Comparison of ENCODE assay signal across 2 cellular contexts in genomic region chr12:119671070-119671469, GRCh38.
TF ChIP-seq lines count a peak whose summit lies in the region.

No MANE protein-coding gene starts in this region.

TF ChIP-seq in SK-N-SH, 30 proteins besides CTCF, POLR2A, EP300 and RAD21 (continued from another document):
- TF ChIP-seq USF2 (IDR thresholded peaks at IDR 0.05; ENCODE audit: borderline replicate concordance, low read depth, low read length) (no peak), YY1 (IDR thresholded peaks at IDR 0.05; ENCODE audit: low read depth) (no peak), MXI1 (IDR thresholded peaks at IDR 0.05; ENCODE audit: low read depth, low read length) (no peak), FOSL2 (IDR thresholded peaks at IDR 0.05; ENCODE audit: borderline replicate concordance, low read depth) (no peak)

TF ChIP-seq in SK-N-SH treated with all-trans-retinoic acid at 6 μM for 48 hours, 23 proteins besides CTCF, POLR2A, EP300 and RAD21 (continued from another document):
- TF ChIP-seq TSHZ2 (CRISPR knock-in tag; IDR thresholded peaks at IDR 0.05): no peak
- no peak for TF ChIP-seq ISL1 (CRISPR knock-in tag; IDR thresholded peaks at IDR 0.05)
- TF ChIP-seq ZFP30 (CRISPR knock-in tag; IDR thresholded peaks at IDR 0.05): no peak
- TF ChIP-seq POU6F1 (CRISPR knock-in tag; IDR thresholded peaks at IDR 0.05; ENCODE audit: borderline replicate concordance, low read depth): no peak
- TF ChIP-seq, protein P1, sequence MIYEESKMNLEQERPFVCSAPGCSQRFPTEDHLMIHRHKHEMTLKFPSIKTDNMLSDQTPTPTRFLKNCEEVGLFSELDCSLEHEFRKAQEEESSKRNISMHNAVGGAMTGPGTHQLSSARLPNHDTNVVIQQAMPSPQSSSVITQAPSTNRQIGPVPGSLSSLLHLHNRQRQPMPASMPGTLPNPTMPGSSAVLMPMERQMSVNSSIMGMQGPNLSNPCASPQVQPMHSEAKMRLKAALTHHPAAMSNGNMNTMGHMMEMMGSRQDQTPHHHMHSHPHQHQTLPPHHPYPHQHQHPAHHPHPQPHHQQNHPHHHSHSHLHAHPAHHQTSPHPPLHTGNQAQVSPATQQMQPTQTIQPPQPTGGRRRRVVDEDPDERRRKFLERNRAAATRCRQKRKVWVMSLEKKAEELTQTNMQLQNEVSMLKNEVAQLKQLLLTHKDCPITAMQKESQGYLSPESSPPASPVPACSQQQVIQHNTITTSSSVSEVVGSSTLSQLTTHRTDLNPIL (CRISPR knock-in tag; IDR thresholded peaks at IDR 0.05; ENCODE audit: low read depth): no peak
- TF ChIP-seq ZC3H10 (CRISPR knock-in tag; IDR thresholded peaks at IDR 0.05): no peak
- no peak for TF ChIP-seq ARNTL (CRISPR knock-in tag; IDR thresholded peaks at IDR 0.05; ENCODE audit: borderline replicate concordance, low read depth)
- TF ChIP-seq ZNF8 (CRISPR knock-in tag; IDR thresholded peaks at IDR 0.05): no peak
- TF ChIP-seq ESRRG (CRISPR knock-in tag; IDR thresholded peaks at IDR 0.05): no peak
